Comparison of ENCODE assay signal across 1 cellular context in genomic region chr2:240566203-240567136, GRCh38.
A peak's percentile ranks its signal among the peaks of the same experiment; 100 is the strongest.
TF ChIP-seq lines count a peak whose summit lies in the region.

No MANE protein-coding gene starts in this region.

TF ChIP-seq in HepG2, 621 proteins besides CTCF, POLR2A, EP300 and RAD21 (continued from another document and continues in another):
- TF ChIP-seq PRDM4 (CRISPR knock-in tag; IDR thresholded peaks at IDR 0.05; ENCODE audit: borderline replicate concordance), result no peak
- no peak for TF ChIP-seq ZSCAN22 (CRISPR knock-in tag; IDR thresholded peaks at IDR 0.05)
- TF ChIP-seq ZNF782 (CRISPR knock-in tag; IDR thresholded peaks at IDR 0.05; ENCODE audit: borderline replicate concordance), result no peak; the same call in 1 of the 2 replicates
- peak; percentile 49 for TF ChIP-seq ZNF609 (CRISPR knock-in tag; IDR thresholded peaks at IDR 0.05; ENCODE audit: borderline replicate concordance)
- TF ChIP-seq ZNF383 (CRISPR knock-in tag; IDR thresholded peaks at IDR 0.05; ENCODE audit: borderline replicate concordance), result 0 out of 2 replicates have a peak, but pooled peaks have one; percentile 54
- peak; percentile 54; the same call in 1 of the 2 replicates for TF ChIP-seq ZMYM4 (CRISPR knock-in tag; IDR thresholded peaks at IDR 0.05)
- peak; percentile 94 for TF ChIP-seq SIN3A (IDR thresholded peaks at IDR 0.05; ENCODE audit: borderline replicate concordance, low read depth, low read length)
- no peak for TF ChIP-seq CBX2 (IDR thresholded peaks at IDR 0.05; ENCODE audit: low read depth, low read length)
- TF ChIP-seq CBX2 (CRISPR knock-in tag; IDR thresholded peaks at IDR 0.05; ENCODE audit: low read depth), result no peak
- TF ChIP-seq KLF12 (CRISPR knock-in tag; IDR thresholded peaks at IDR 0.05; ENCODE audit: borderline replicate concordance), result 0 out of 2 replicates have a peak, but pooled peaks have one; percentile 57
- no peak for TF ChIP-seq TOPORS (CRISPR knock-in tag; IDR thresholded peaks at IDR 0.05)
- TF ChIP-seq ATF4 (CRISPR knock-in tag; IDR thresholded peaks at IDR 0.05), result no peak
- TF ChIP-seq ZBTB26 (CRISPR knock-in tag; IDR thresholded peaks at IDR 0.05; ENCODE audit: borderline replicate concordance), result no peak
- no peak; the same call in 1 of the 2 replicates for TF ChIP-seq GATA4 (IDR thresholded peaks at IDR 0.05; ENCODE audit: borderline replicate concordance, low read depth)
- 0 out of 2 replicates have a peak, but pooled peaks have one; percentile 4 for TF ChIP-seq ZNF629 (CRISPR knock-in tag; conservative IDR thresholded peaks at IDR 0.05)
- no peak; the same call in 1 of the 2 replicates for TF ChIP-seq ZBTB3 (CRISPR knock-in tag; IDR thresholded peaks at IDR 0.05; ENCODE audit: borderline replicate concordance, low read depth)
- TF ChIP-seq ZNF570 (CRISPR knock-in tag; IDR thresholded peaks at IDR 0.05; ENCODE audit: borderline replicate concordance), result no peak
- TF ChIP-seq ZNF776 (CRISPR knock-in tag; IDR thresholded peaks at IDR 0.05), result no peak; the same call in 1 of the 2 replicates
- no peak for TF ChIP-seq ZNF234 (CRISPR knock-in tag; conservative IDR thresholded peaks at IDR 0.05)
- TF ChIP-seq ZNF781 (CRISPR knock-in tag; IDR thresholded peaks at IDR 0.05; ENCODE audit: borderline replicate concordance, not compliant biosample characterization), result peak; percentile 38
- no peak; the same call in 1 of the 2 replicates for TF ChIP-seq SMAD3 (CRISPR knock-in tag; IDR thresholded peaks at IDR 0.05)
- TF ChIP-seq NFIB (CRISPR knock-in tag; IDR thresholded peaks at IDR 0.05; ENCODE audit: borderline replicate concordance), result no peak
- TF ChIP-seq TBX3 (IDR thresholded peaks at IDR 0.05; ENCODE audit: borderline replicate concordance), result no peak; the same call in 1 of the 2 replicates
- TF ChIP-seq ZFAT (CRISPR knock-in tag; conservative IDR thresholded peaks at IDR 0.05), result no peak
- no peak for TF ChIP-seq AFF4 (CRISPR knock-in tag; IDR thresholded peaks at IDR 0.05)
- peak; percentile 32; the same call in 1 of the 2 replicates for TF ChIP-seq BCL6 (CRISPR knock-in tag; IDR thresholded peaks at IDR 0.05)
- TF ChIP-seq SNAPC4 (CRISPR knock-in tag; IDR thresholded peaks at IDR 0.05), result 0 out of 2 replicates have a peak, but pooled peaks have one; percentile 65
- peak; percentile 78 for TF ChIP-seq ZC3H13 (CRISPR knock-in tag; IDR thresholded peaks at IDR 0.05)
- TF ChIP-seq ZSCAN12 (CRISPR knock-in tag; IDR thresholded peaks at IDR 0.05), result no peak
- TF ChIP-seq ZNF816 (CRISPR knock-in tag; IDR thresholded peaks at IDR 0.05; ENCODE audit: borderline replicate concordance), result no peak
- no peak for TF ChIP-seq KMT2A (CRISPR knock-in tag; IDR thresholded peaks at IDR 0.05)
- TF ChIP-seq ISX (CRISPR knock-in tag; conservative IDR thresholded peaks at IDR 0.05), result no peak
- no peak for TF ChIP-seq NFE2L2 (IDR thresholded peaks at IDR 0.05; ENCODE audit: low read length)
- no peak for TF ChIP-seq TBL1XR1 (IDR thresholded peaks at IDR 0.05; ENCODE audit: borderline replicate concordance, low read length, partially characterized antibody)
- no peak; the same call in 1 of the 2 replicates for TF ChIP-seq BORCS8-MEF2B (CRISPR knock-in tag; IDR thresholded peaks at IDR 0.05)
- no peak for TF ChIP-seq ZNF746 (CRISPR knock-in tag; IDR thresholded peaks at IDR 0.05)
- no peak for TF ChIP-seq ZNF3 (CRISPR knock-in tag; IDR thresholded peaks at IDR 0.05)
- TF ChIP-seq PTBP1 (IDR thresholded peaks at IDR 0.05; ENCODE audit: low read depth, low read length, poor library complexity, severe bottlenecking), result peak; percentile 14
- TF ChIP-seq NCOA1 (CRISPR knock-in tag; IDR thresholded peaks at IDR 0.05), result peak; percentile 68; the same call in 1 of the 2 replicates
- peak; percentile 20; the same call in 1 of the 2 replicates for TF ChIP-seq ZNF773 (CRISPR knock-in tag; IDR thresholded peaks at IDR 0.05; ENCODE audit: borderline replicate concordance)
- peak; percentile 44; the same call in 1 of the 2 replicates for TF ChIP-seq HES4 (CRISPR knock-in tag; IDR thresholded peaks at IDR 0.05; ENCODE audit: borderline replicate concordance)
- TF ChIP-seq KLF16 (CRISPR knock-in tag; IDR thresholded peaks at IDR 0.05), result peak in 1 of 2 experiments; percentile 72; a peak in 2 of 4 replicates
- TF ChIP-seq KLF11 (CRISPR knock-in tag; IDR thresholded peaks at IDR 0.05), result no peak; the same call in 1 of the 2 replicates
- no peak for TF ChIP-seq POLR2AphosphoS2 (IDR thresholded peaks at IDR 0.05; ENCODE audit: low read depth, low read length)
- 0 out of 2 replicates have a peak, but pooled peaks have one; percentile 67 for TF ChIP-seq HOXA7 (CRISPR knock-in tag; IDR thresholded peaks at IDR 0.05)
- TF ChIP-seq TEAD2 (CRISPR knock-in tag; IDR thresholded peaks at IDR 0.05), result no peak
- TF ChIP-seq BATF2 (CRISPR knock-in tag; IDR thresholded peaks at IDR 0.05), result no peak
- 0 out of 2 replicates have a peak, but pooled peaks have one; percentile 22 for TF ChIP-seq SMYD3 (CRISPR knock-in tag; IDR thresholded peaks at IDR 0.05)
